Comparison of ENCODE assay signal across 7 cellular contexts in the genomic region with DNA sequence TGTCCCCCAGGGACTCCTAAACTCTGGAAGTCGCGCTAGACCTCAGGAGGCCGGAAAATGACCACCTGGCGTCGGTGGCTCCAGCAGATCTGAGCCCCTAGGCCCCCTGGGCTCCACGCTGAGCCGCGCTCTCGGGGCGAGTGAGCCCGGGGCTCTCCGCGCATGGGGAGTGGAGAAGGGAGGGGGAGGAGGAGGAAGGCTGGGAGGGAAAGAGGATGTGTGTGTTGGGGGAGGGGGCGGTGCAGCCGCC. TPM values are rescaled to one million over a fixed set of nuclear protein-coding genes. Genes with fewer than 3 reads are reported as not detected.
DNase-seq lines count a peak whose midpoint lies in the region; ATAC-seq and TF ChIP-seq lines count a peak whose summit lies in the region.

No MANE protein-coding gene starts in this region.

- no peak overlapping the region for H2BK5ac ChIP-seq in neuronal stem cell (ENCODE audit: low read length)

- H3K27ac Mint-ChIP-seq in MCF 10A (ENCODE audit: low read depth, unreplicated experiment): no peak overlapping the region

- H3K14ac ChIP-seq in neuronal stem cell (ENCODE audit: low read length): no peak overlapping the region

- H3K4ac ChIP-seq in neuronal stem cell (ENCODE audit: low read length): no peak overlapping the region

- ATAC-seq in GM18511 (IDR thresholded peaks at IDR 0.05; ENCODE audit: unreplicated experiment): peak; percentile 10
- ATAC-seq in GM18520 (IDR thresholded peaks at IDR 0.05; ENCODE audit: unreplicated experiment): no peak

- no peak overlapping the region for H2BK12ac ChIP-seq in neuronal stem cell (ENCODE audit: low read length)

- H2AK5ac ChIP-seq in neuronal stem cell (ENCODE audit: low read depth, low read length): no peak overlapping the region

- WGBS in neuronal stem cell (ENCODE audit: extremely low coverage in 2 of 2, insufficient read length in 2 of 2, insufficient replicate concordance in 1 of 2), 2 donors: no CpG with 5 or more reads among the region's 15 CpGs

- H3K27me3 Mint-ChIP-seq in MCF 10A (ENCODE audit: insufficient read depth, unreplicated experiment): no peaks in the 10 kb centered on the region

- no peak overlapping the region for H4K8ac ChIP-seq in neuronal stem cell (ENCODE audit: low read depth, low read length)

- intact Hi-C loops in MCF 10A (cut with micrococcal nuclease): no loop called here

- no peak overlapping the region for H3K9ac ChIP-seq in HUES6 (ENCODE audit: low read length)
- H3K9ac ChIP-seq in neuronal stem cell (ENCODE audit: low read depth, low read length, poor library complexity): peak overlapping the region; percentile 68

- no peaks in the 10 kb centered on the region for H3K9me3 ChIP-seq in HUES6 (ENCODE audit: control insufficient read depth, insufficient read depth, low read depth, low read length)
- H3K9me3 ChIP-seq in neuronal stem cell (replicated peaks in 1 of 2; ENCODE audit: control insufficient read depth in 2 of 2, insufficient read depth in 1 of 2, low read depth in 1 of 2, low read length in 2 of 2): peaks cover 2 to 21% of the 10 kb centered on the region in 2 donors

- H3K18ac ChIP-seq in neuronal stem cell (ENCODE audit: low read length): peak overlapping the region; percentile 89

- TF ChIP-seq CTCF in MCF 10A (IDR thresholded peaks at IDR 0.05; ENCODE audit: unreplicated experiment): no peak

- H3K4me3 Mint-ChIP-seq in MCF 10A (ENCODE audit: unreplicated experiment): peak overlapping the region; percentile 80

- H3K4me3 ChIP-seq in HUES6 (ENCODE audit: low read depth, low read length): peak overlapping the region; percentile 69
- H3K4me3 ChIP-seq in neuronal stem cell (ENCODE audit: low read length in 2 of 2): peak overlapping the region; percentile 51 to 75

- peak overlapping the region; percentile 99 for H2AFZ ChIP-seq in neuronal stem cell (ENCODE audit: low read length)

- DNase-seq in MCF 10A (ENCODE audit: unreplicated experiment) (no peak), neuronal stem cell (ENCODE audit: low spot score) (no peak), foreskin melanocyte (no peak)
- no peak for DNase-seq in activated CD4-positive, alpha-beta T cell treated with anti-CD3 and anti-CD28 coated beads for 4 hours

- H3K27me3 ChIP-seq in HUES6 (ENCODE audit: control insufficient read depth, insufficient read depth, low read length): peaks cover 100% of the 10 kb centered on the region
- peaks cover 66 to 96% (median 93%) of the 10 kb centered on the region in 3 experiments for H3K27me3 ChIP-seq in neuronal stem cell (ENCODE audit: control insufficient read depth in 3 of 3, insufficient read depth in 3 of 3, low read depth in 1 of 3, low read length in 3 of 3)

- no peak overlapping the region for H2BK120ac ChIP-seq in neuronal stem cell (ENCODE audit: low read depth, low read length)

- H4K91ac ChIP-seq in neuronal stem cell (ENCODE audit: low read depth, low read length, poor library complexity): no peak overlapping the region

- H3K4me1 ChIP-seq in HUES6 (ENCODE audit: control insufficient read depth, insufficient read depth, low read length) (peaks cover 67% of the 10 kb centered on the region), neuronal stem cell (ENCODE audit: control insufficient read depth in 2 of 2, insufficient read depth in 1 of 2, low read depth in 1 of 2, low read length in 2 of 2) (peaks cover 18 to 23% of the 10 kb centered on the region in 2 donors)

- no peaks in the 10 kb centered on the region for H3K4me1 Mint-ChIP-seq in MCF 10A (ENCODE audit: insufficient read depth, unreplicated experiment)

- BruUV-seq in MCF 10A (replicated peaks; lab: Mats Ljungman, UMichigan): no TSS peak

- H3K36me3 Mint-ChIP-seq in MCF 10A (ENCODE audit: insufficient read depth, unreplicated experiment): no peaks in the 10 kb centered on the region

- H2BK15ac ChIP-seq in neuronal stem cell (ENCODE audit: low read length): peak overlapping the region; percentile 84

- CTCF ChIA-PET in MCF 10A (lab: Yijun Ruan, JAX): interaction anchor here (1.3 kb wide), 2 partner anchors 45 to 78 kb away, joined by 3 to 5 read pairs; no protein-coding TSS in a partner anchor

- H3K36me3 ChIP-seq in HUES6 (ENCODE audit: control insufficient read depth, insufficient read depth, low read length) (no peaks in the 10 kb centered on the region), neuronal stem cell (replicated peaks in 1 of 2; ENCODE audit: control insufficient read depth in 2 of 2, insufficient read depth in 2 of 2, low read length in 2 of 2) (no peaks in the 10 kb centered on the region)

- no peaks in the 10 kb centered on the region for H3K9me3 Mint-ChIP-seq in MCF 10A (ENCODE audit: unreplicated experiment)

- POLR2A ChIA-PET in MCF 10A (lab: Yijun Ruan, JAX): interaction anchor here (0.7 to 2.9 kb wide), 5 partner anchors 8 to 191 kb away, joined by 3 to 55 read pairs (median 9); a partner anchor contains a TSS

- H3K27ac ChIP-seq in HUES6 (ENCODE audit: low read depth, low read length): no peak overlapping the region
- no peak overlapping the region for H3K27ac ChIP-seq in neuronal stem cell (replicated peaks; ENCODE audit: low read length)

- peak overlapping the region; percentile 77 for H3K23ac ChIP-seq in neuronal stem cell (ENCODE audit: low read depth, low read length, poor library complexity)

- no peaks in the 10 kb centered on the region for H3K79me1 ChIP-seq in neuronal stem cell (ENCODE audit: low read depth, low read length)

- H3K4me2 ChIP-seq in neuronal stem cell (ENCODE audit: insufficient read depth, low read length, poor library complexity, severe bottlenecking): peak overlapping the region; percentile 93

RNA-seq across cellular contexts. Expression of a gene that starts 0.9 kb away (rescaled TPM):
- 0.77 and 0.81 TPM in 2 replicates for total RNA-seq in MCF 10A (2022)
- polyA plus RNA-seq in neuronal stem cell (2013, experiment 1 of 2): 0.08 TPM
- 0.10 TPM for polyA plus RNA-seq in neuronal stem cell (2013, experiment 2 of 2)

RNA-seq across cellular contexts. Expression of a gene that starts 18.3 kb away (rescaled TPM):
- 1.1 and 1.9 TPM in 2 replicates for total RNA-seq in MCF 10A (2022)
- 0.06 TPM for polyA plus RNA-seq in neuronal stem cell (2013, experiment 1 of 2)
- 0.10 TPM for polyA plus RNA-seq in neuronal stem cell (2013, experiment 2 of 2)
